Comparison of ENCODE assay signal across 18 cellular contexts in genomic region chr3:27468283-27468886, GRCh38.
"Had no signal": no experiment of that assay in that cellular context is flagged by ENCODE, and none has a peak within 500 bp of the region (broad histone marks: within the 10 kb centered on the region; RNA-seq: fewer than 3 reads in every experiment).

No MANE protein-coding gene starts in this region.

- H3K9ac ChIP-seq: parathyroid adenoma had no signal

- H3K79me2 ChIP-seq: parathyroid adenoma had no signal

- H2AFZ ChIP-seq: parathyroid adenoma had no signal

- H3K9me3 ChIP-seq: esophagus squamous epithelium, gastroesophageal sphincter, mucosa of descending colon, upper lobe of left lung had no signal

- H3K36me3 ChIP-seq: esophagus squamous epithelium, gastroesophageal sphincter, upper lobe of left lung had no signal

- DNase-seq: activated CD8-positive, alpha-beta memory T cell treated with anti-CD3 and anti-CD28 coated beads, Interleukin-2, amount 50 U/mL, for 48 hours; activated effector memory CD4-positive, alpha-beta T cell treated with anti-CD3 and anti-CD28 coated beads, Interleukin-2, amount 50 U/mL, for 16 hours; activated naive CD4-positive, alpha-beta T cell treated with anti-CD3 and anti-CD28 coated beads, Interleukin-2, amount 10 ng/mL, durations not matched to agents 7 days and 5 days; activated T-cell treated with anti-CD3 and anti-CD28 coated beads, Interleukin-2, amount 50 U/mL, for 4 hours; cerebellar nuclear complex; endodermal cell; esophagus squamous epithelium; head of caudate nucleus; mucosa of descending colon; stimulated activated CD4-positive, alpha-beta T cell treated with anti-CD3 and anti-CD28 coated beads, Interleukin-2, amount 100 ng/mL, for 48 hours; stimulated activated CD8-positive, alpha-beta memory T cell treated with anti-CD3 and anti-CD28 coated beads, Interleukin-4, amount 100 ng/mL, for 48 hours; stimulated activated naive B cell treated with anti-CD40 and anti-IgM and Interleukin-4, amounts not matched to agents 10 μg/mL and 1 μg/mL and 100 μg/mL, for 72 hours; T-cell; upper lobe of left lung had no signal

- H3K4me1 ChIP-seq: parathyroid adenoma had no signal

- H3K27me3 ChIP-seq: esophagus squamous epithelium, gastroesophageal sphincter, upper lobe of left lung had no signal

- FAIRE-seq: bronchial epithelial cell had no signal

- H3K27ac ChIP-seq: coronary artery, gastroesophageal sphincter, parathyroid adenoma, upper lobe of left lung had no signal

- H3K4me3 ChIP-seq: esophagus squamous epithelium, gastroesophageal sphincter, mucosa of descending colon, upper lobe of left lung had no signal
